8 cellular contexts compared by ENCODE assay signal in the genomic region with DNA sequence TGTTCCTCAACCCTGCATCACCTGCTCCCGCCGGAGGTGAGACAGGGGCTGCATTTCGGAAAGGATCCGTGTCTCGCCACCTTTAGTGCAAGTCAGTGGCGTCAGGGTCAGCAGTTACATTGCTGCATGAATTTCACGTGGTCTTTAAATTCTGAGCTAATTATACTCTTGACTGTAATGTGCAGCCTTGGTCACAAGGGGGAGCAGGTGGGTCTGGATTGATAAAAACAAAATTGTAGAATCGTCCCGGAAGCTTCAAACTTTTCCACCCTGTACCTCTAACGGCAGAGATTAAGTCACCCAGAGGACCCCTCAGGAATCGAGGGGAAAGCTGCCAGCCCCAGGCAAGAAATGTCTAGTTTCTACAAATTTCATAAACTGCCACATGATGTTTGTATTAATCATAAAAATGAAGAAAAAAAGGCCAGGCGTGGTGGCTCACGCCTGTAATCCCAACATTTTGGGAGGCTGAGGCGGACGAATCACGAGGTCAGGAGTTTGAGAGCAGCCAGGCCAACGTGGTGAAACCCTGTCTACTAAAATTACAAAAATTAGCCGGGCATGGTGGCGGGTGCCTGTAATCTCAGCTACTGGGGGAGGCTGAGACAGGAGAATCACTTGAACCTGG. TPM values are rescaled to one million over a fixed set of nuclear protein-coding genes. Genes with fewer than 3 reads are reported as not detected.
DNase-seq lines count a peak whose midpoint lies in the region; ATAC-seq, FAIRE-seq and TF ChIP-seq lines count a peak whose summit lies in the region.

No MANE protein-coding gene starts in this region.

- H3K27ac ChIP-seq in A549, result peak overlapping the region; percentile 76 to 82
- H3K27ac ChIP-seq in HepG2 (ENCODE audit: extremely low read length, insufficient read depth, low read length), result peak overlapping the region; percentile 55

- WGBS in A549 (ENCODE audit: missing lambda C conversion rate), result 26% methylated on average over 19 of the region's 19 CpGs
- WGBS in HepG2 (ENCODE audit: low lambda C conversion rate), result 52% methylated on average over 19 of the region's 19 CpGs

- no peak for TF ChIP-seq EP300 in A549 (IDR thresholded peaks at IDR 0.05)
- TF ChIP-seq EP300 in HepG2 (IDR thresholded peaks at IDR 0.05; ENCODE audit: low read depth in 2 of 2, low read length in 2 of 2), result no peak
- TF ChIP-seq EP300 in HepG2 (CRISPR knock-in tag; IDR thresholded peaks at IDR 0.05; ENCODE audit: borderline replicate concordance), result no peak

- no TSS peak for BruUV-seq in HepG2 (replicated peaks; lab: Mats Ljungman, UMichigan)

- peaks cover 16% of the 10 kb centered on the region for H3K4me1 ChIP-seq in A549
- peaks cover 11% of the 10 kb centered on the region for H3K4me1 ChIP-seq in HepG2 (ENCODE audit: insufficient read depth, low read length)

- POLR2A ChIA-PET in A549 (lab: Yijun Ruan, JAX), result interaction anchor here (0.7 to 3.6 kb wide), 10 partner anchors 16 to 97 kb away, joined by 3 to 87 read pairs (median 6); a partner anchor contains a TSS
- POLR2A ChIA-PET in HepG2 (lab: Yijun Ruan, JAX), result interaction anchor here (0.9 to 3.9 kb wide), 10 partner anchors 13 to 115 kb away, joined by 3 to 69 read pairs (median 6); a partner anchor contains a TSS

- H4K20me1 ChIP-seq in HepG2 (ENCODE audit: insufficient read depth, low read length), result no peaks in the 10 kb centered on the region

- H3K9ac ChIP-seq in HepG2 (ENCODE audit: insufficient read depth, low read depth, low read length), result peak overlapping the region; percentile 53; the same call in 1 of the 2 replicates

- H3K36me3 ChIP-seq in HepG2 (replicated peaks in 1 of 2; ENCODE audit: control insufficient read depth in 1 of 2, insufficient read depth in 2 of 2, low read length in 2 of 2), result peaks cover 16 to 48% of the 10 kb centered on the region in 2 experiments

- CTCF ChIA-PET in A549 (lab: Yijun Ruan, JAX), result interaction anchor here (0.5 to 24.7 kb wide), 60 partner anchors 12 to 1555 kb away, joined by 3 to 893 read pairs (median 5); a partner anchor contains a TSS
- CTCF ChIA-PET in HepG2 (lab: Yijun Ruan, JAX; ENCODE audit: low intra/inter-chr PET ratio, low total read pairs), result interaction anchor here (0.6 to 3.2 kb wide), 3 partner anchors 34 to 62 kb away, joined by 3 to 33 read pairs (median 7); no protein-coding TSS in a partner anchor

- TF ChIP-seq RAD21 in A549 (conservative IDR thresholded peaks at IDR 0.05 in 1 of 2, IDR thresholded peaks at IDR 0.05 in 1 of 2) (peak; percentile 85 to 88), HepG2 (CRISPR knock-in tag; IDR thresholded peaks at IDR 0.05) (peak; percentile 68)

- TF ChIP-seq CTCF in A549 (IDR thresholded peaks at IDR 0.05), result peak; percentile 92
- TF ChIP-seq CTCF in GM12875 (IDR thresholded peaks at IDR 0.05; ENCODE audit: borderline replicate concordance, insufficient read depth, low read depth, low read length), result peak; percentile 62
- TF ChIP-seq CTCF in HepG2 (CRISPR knock-in tag; IDR thresholded peaks at IDR 0.05), result peak; percentile 80

- in situ Hi-C loops in HepG2 (cut with HindIII; ENCODE audit: extremely low pct_ligation_motif_present, low pct_unique_long_range_greater_than_20kb), result loop anchor here (5.0 kb wide), 1 partner anchor 41 kb away; no protein-coding TSS in a partner anchor

- DNase-seq in A549 (ENCODE audit: low read depth in 1 of 2, low spot score in 1 of 2), result peak; percentile 77 to 85
- DNase-seq in NCI-H2196 (lab: John Stamatoyannopoulos, UW; ENCODE audit: unreplicated experiment), result peak; percentile 86
- peak; percentile 71 for DNase-seq in cerebellum (ENCODE audit: low spot score)
- peak; percentile 71 for DNase-seq in HepG2 (ENCODE audit: low spot score)
- peak; percentile 59 to 77 (median 71) for DNase-seq in stimulated activated CD4-positive, alpha-beta T cell treated with anti-CD3 and anti-CD28 coated beads, TNF-alpha, amount 100 ng/mL, for 24 hours (ENCODE audit: low read depth in 3 of 3)

- no peaks in the 10 kb centered on the region for H3K79me2 ChIP-seq in HepG2 (ENCODE audit: insufficient read depth, low read length)

- H2AFZ ChIP-seq in HepG2 (ENCODE audit: low read length), result no peak overlapping the region

- H3K27me3 ChIP-seq in HepG2 (ENCODE audit: control insufficient read depth in 1 of 2, insufficient read depth in 2 of 2, low read length in 2 of 2), result no peaks in the 10 kb centered on the region

- peak overlapping the region; percentile 51 for H3K4me2 ChIP-seq in A549
- no peak overlapping the region; the same call in 1 of the 2 replicates for H3K4me2 ChIP-seq in HepG2 (ENCODE audit: low read depth, low read length)

- no peak overlapping the region for H3K4me3 ChIP-seq in A549
- H3K4me3 ChIP-seq in GM12875 (ENCODE audit: low read depth, low read length), result no peak overlapping the region
- H3K4me3 ChIP-seq in HepG2 (replicated peaks in 1 of 3; ENCODE audit: insufficient read depth in 1 of 3, low read depth in 2 of 3, low read length in 3 of 3), result no peak overlapping the region

- ATAC-seq in A549 (peak; percentile 61 to 63), HepG2 (peak; percentile 52), GM21526 (IDR thresholded peaks at IDR 0.05; ENCODE audit: low FRiP score, unreplicated experiment) (no peak)
- ATAC-seq in activated CD4-positive, CD25-positive, alpha-beta regulatory T cell treated with anti-CD3 and anti-CD28 coated beads, Interleukin-2, amount 50 U/mL, for 24 hours, result peak; percentile 63 to 67

- TF ChIP-seq POLR2A in A549 (IDR thresholded peaks at IDR 0.05; ENCODE audit: low read length), result no peak
- TF ChIP-seq POLR2A in HepG2 (IDR thresholded peaks at IDR 0.05; ENCODE audit: insufficient read depth in 1 of 2, low read depth in 2 of 2, low read length in 2 of 2), result 0 out of 4 replicates have a peak, but pooled peaks of 1 of the 2 experiments have one; percentile 16

- peak; percentile 99 for FAIRE-seq in A549 (lab: Jason Lieb, UNC)
- peak; percentile 86 for FAIRE-seq in HepG2 (lab: Jason Lieb, UNC)

- no peaks in the 10 kb centered on the region for H3K9me3 ChIP-seq in A549
- H3K9me3 ChIP-seq in HepG2 (ENCODE audit: low read length), result no peaks in the 10 kb centered on the region

- intact Hi-C loops in HepG2 (cut with micrococcal nuclease; ENCODE audit: unreplicated experiment), result loop anchor here (1.0 kb wide), 1 partner anchor 33 kb away; no protein-coding TSS in a partner anchor

RNA-seq across cellular contexts. Expression of a gene that starts 20.2 kb away (rescaled TPM):
- 3.6 and 6.0 TPM in 2 replicates for polyA plus RNA-seq in A549 (2011; rRNA removed)
- 8.9 and 15.7 TPM in 2 replicates for polyA plus RNA-seq in A549 (2012; cell fraction: cytosol; rRNA removed)
- polyA plus RNA-seq in A549 (2012; cell fraction: nucleus; rRNA removed), result 21.8 and 21.9 TPM in 2 replicates
- 8.9 to 9.4 TPM (median 8.9 TPM) in 3 replicates for polyA plus RNA-seq in A549 (2017; fragmentation: RNase III; extraction: RNeasy Plus Mini Kit Qiagen cat#74134 plus additional on column Dnase treatment)
- polyA minus RNA-seq in A549 (2011; rRNA and poly(A)+ RNA removed), result 3.2 and 5.3 TPM in 2 replicates
- 2.2 TPM for total RNA-seq in cerebellum
- total RNA-seq in HepG2 (2016; rRNA removed; fragmentation: Illumina TruSeq; extraction: Trizol), result 5.8 and 8.8 TPM in 2 replicates
- 3.1 and 3.4 TPM in 2 replicates for total RNA-seq in HepG2 (2016; cell fraction: cytosol; rRNA removed; fragmentation: Illumina TruSeq; extraction: Trizol; ENCODE audit: low read depth)
- 5.9 and 8.8 TPM in 2 replicates for total RNA-seq in HepG2 (2016; cell fraction: insoluble cytoplasmic fraction; rRNA removed; fragmentation: Illumina TruSeq; extraction: Trizol)
- total RNA-seq in HepG2 (2016; cell fraction: membrane; rRNA removed; fragmentation: Illumina TruSeq; extraction: Trizol), result 6.6 and 7.4 TPM in 2 replicates
- 4.6 and 5.1 TPM in 2 replicates for total RNA-seq in HepG2 (2016; cell fraction: nucleus; rRNA removed; fragmentation: Illumina TruSeq; extraction: Trizol)
- 6.1 and 11.1 TPM in 2 replicates for polyA plus RNA-seq in HepG2 (2011; rRNA removed)
- 7.0 and 10.6 TPM in 2 replicates for polyA plus RNA-seq in HepG2 (2011; cell fraction: cytosol; rRNA removed)
- polyA plus RNA-seq in HepG2 (2011; cell fraction: nucleus; rRNA removed), result 18.7 and 18.8 TPM in 2 replicates
- 7.0 and 13.6 TPM in 2 replicates for polyA plus RNA-seq in HepG2 (2012)
- 1.8 and 1.9 TPM in 2 replicates for polyA plus RNA-seq in HepG2 (2016; cell fraction: cytosol; fragmentation: Illumina TruSeq; extraction: Trizol; ENCODE audit: low read depth)
- polyA plus RNA-seq in HepG2 (2016; cell fraction: insoluble cytoplasmic fraction; fragmentation: Illumina TruSeq; extraction: Trizol; ENCODE audit: low read depth), result 9.2 and 11.0 TPM in 2 replicates
- polyA plus RNA-seq in HepG2 (2016; cell fraction: membrane; fragmentation: Illumina TruSeq; extraction: Trizol; ENCODE audit: low read depth), result 5.1 and 5.2 TPM in 2 replicates
- polyA plus RNA-seq in HepG2 (2016; cell fraction: nucleus; fragmentation: Illumina TruSeq; extraction: Trizol; ENCODE audit: insufficient read depth, low read depth), result 13.0 and 13.4 TPM in 2 replicates
- polyA minus RNA-seq in HepG2 (2011; rRNA and poly(A)+ RNA removed; ENCODE audit: low replicate concordance), result 2.1 and 9.7 TPM in 2 replicates
- polyA minus RNA-seq in HepG2 (2011; cell fraction: cytosol; rRNA and poly(A)+ RNA removed), result 8.9 and 9.3 TPM in 2 replicates
- polyA minus RNA-seq in HepG2 (2011; cell fraction: nucleus; rRNA and poly(A)+ RNA removed), result 5.4 and 6.2 TPM in 2 replicates

RNA-seq across cellular contexts. Expression of a gene that starts 45.5 kb away (rescaled TPM):
- polyA plus RNA-seq in A549 (2011; rRNA removed) (6.5 and 9.4 TPM in 2 replicates), A549 (2017; fragmentation: RNase III; extraction: RNeasy Plus Mini Kit Qiagen cat#74134 plus additional on column Dnase treatment) (22.2 to 25.7 TPM (median 24.6 TPM) in 3 replicates), HepG2 (2011; rRNA removed) (2.9 and 3.0 TPM in 2 replicates)
- polyA plus RNA-seq in A549 (2012; cell fraction: cytosol; rRNA removed), result 8.2 and 9.1 TPM in 2 replicates
- polyA plus RNA-seq in A549 (2012; cell fraction: nucleus; rRNA removed), result 20.7 and 30.6 TPM in 2 replicates
- 1.7 and 6.1 TPM in 2 replicates for polyA minus RNA-seq in A549 (2011; rRNA and poly(A)+ RNA removed)
- total RNA-seq in cerebellum (6.4 TPM), HepG2 (2016; rRNA removed; fragmentation: Illumina TruSeq; extraction: Trizol) (5.9 and 6.3 TPM in 2 replicates)
- 3.4 and 3.5 TPM in 2 replicates for total RNA-seq in HepG2 (2016; cell fraction: cytosol; rRNA removed; fragmentation: Illumina TruSeq; extraction: Trizol; ENCODE audit: low read depth)
- total RNA-seq in HepG2 (2016; cell fraction: insoluble cytoplasmic fraction; rRNA removed; fragmentation: Illumina TruSeq; extraction: Trizol), result 3.8 and 7.1 TPM in 2 replicates
- 4.5 and 5.0 TPM in 2 replicates for total RNA-seq in HepG2 (2016; cell fraction: membrane; rRNA removed; fragmentation: Illumina TruSeq; extraction: Trizol)
- 4.4 and 5.5 TPM in 2 replicates for total RNA-seq in HepG2 (2016; cell fraction: nucleus; rRNA removed; fragmentation: Illumina TruSeq; extraction: Trizol)
- 2.1 and 2.2 TPM in 2 replicates for polyA plus RNA-seq in HepG2 (2011; cell fraction: cytosol; rRNA removed)
- polyA plus RNA-seq in HepG2 (2011; cell fraction: nucleus; rRNA removed), result 10.1 and 11.8 TPM in 2 replicates
- polyA plus RNA-seq in HepG2 (2012), result 10.0 TPM in 2 replicates
- polyA plus RNA-seq in HepG2 (2016; cell fraction: cytosol; fragmentation: Illumina TruSeq; extraction: Trizol; ENCODE audit: low read depth), result 1.6 and 1.8 TPM in 2 replicates
- 9.0 and 10.3 TPM in 2 replicates for polyA plus RNA-seq in HepG2 (2016; cell fraction: insoluble cytoplasmic fraction; fragmentation: Illumina TruSeq; extraction: Trizol; ENCODE audit: low read depth)
- polyA plus RNA-seq in HepG2 (2016; cell fraction: membrane; fragmentation: Illumina TruSeq; extraction: Trizol; ENCODE audit: low read depth), result 3.6 and 3.9 TPM in 2 replicates
- 22.8 and 25.7 TPM in 2 replicates for polyA plus RNA-seq in HepG2 (2016; cell fraction: nucleus; fragmentation: Illumina TruSeq; extraction: Trizol; ENCODE audit: insufficient read depth, low read depth)
- polyA minus RNA-seq in HepG2 (2011; rRNA and poly(A)+ RNA removed; ENCODE audit: low replicate concordance), result 1.8 and 6.2 TPM in 2 replicates
- 0.99 and 1.7 TPM in 2 replicates for polyA minus RNA-seq in HepG2 (2011; cell fraction: cytosol; rRNA and poly(A)+ RNA removed)
- 6.3 and 7.5 TPM in 2 replicates for polyA minus RNA-seq in HepG2 (2011; cell fraction: nucleus; rRNA and poly(A)+ RNA removed)
